8 cellular contexts compared by ENCODE assay signal in genomic region chr17:5439446-5439764, GRCh38. TPM values are rescaled to one million over a fixed set of nuclear protein-coding genes. Genes with fewer than 3 reads are reported as not detected.
A peak's percentile ranks its signal among the peaks of the same experiment; 100 is the strongest.
DNase-seq lines count a peak whose midpoint lies in the region; ATAC-seq and TF ChIP-seq lines count a peak whose summit lies in the region.

No MANE protein-coding gene starts in this region.

- H2BK5ac ChIP-seq in H9 (ENCODE audit: insufficient read length, low read length): no peak overlapping the region

- peak overlapping the region; percentile 56 for H3K4me2 ChIP-seq in H9 (ENCODE audit: insufficient read depth, insufficient read length, low read length)
- H3K4me2 ChIP-seq in smooth muscle cell: peak overlapping the region; percentile 95

- H3K9ac ChIP-seq in H9 (ENCODE audit: extremely low read depth, insufficient read length, low read length) (peak overlapping the region; percentile 26), smooth muscle cell (ENCODE audit: low read depth) (peak overlapping the region; percentile 44)

- H3K4me1 Mint-ChIP-seq in H9 (peaks cover 20 to 23% of the 10 kb centered on the region in 2 experiments), T-cell (peaks cover 33 to 41% (median 40%) of the 10 kb centered on the region in 3 donors)

- H3K27me3 ChIP-seq in H9 (ENCODE audit: insufficient read depth, low read length): no peaks in the 10 kb centered on the region
- H3K27me3 ChIP-seq in gastroesophageal sphincter: no peaks in the 10 kb centered on the region
- H3K27me3 ChIP-seq in smooth muscle cell (ENCODE audit: low read depth): no peaks in the 10 kb centered on the region

- no peak overlapping the region for H3K23ac ChIP-seq in H9 (ENCODE audit: insufficient read length, low read depth, low read length)

- H3K23me2 ChIP-seq in H9 (ENCODE audit: insufficient read length, low read depth, low read length, poor library complexity, severe bottlenecking): no peaks in the 10 kb centered on the region

- H2BK15ac ChIP-seq in H9 (ENCODE audit: low read depth, low read length): no peak overlapping the region

- WGBS in H9 (ENCODE audit: extremely low coverage, insufficient read length, low lambda C conversion rate): no CpG with 5 or more reads among the region's 1 CpG
- WGBS in gastroesophageal sphincter (ENCODE audit: low coverage in 1 of 2), 2 donors: 0% methylated on average over 1 of the region's 1 CpG; no CpG with 5 or more reads in 1 of the 2 donors
- WGBS in smooth muscle cell (ENCODE audit: low lambda C conversion rate): 68% methylated on average over 1 of the region's 1 CpG

- no peak overlapping the region for H3K14ac ChIP-seq in H9 (ENCODE audit: insufficient read depth, low read length)

- no peak overlapping the region for H3K27ac ChIP-seq in H9 (ENCODE audit: insufficient read length, low read depth, low read length)
- peak overlapping the region; percentile 54 to 83 (median 80) for H3K27ac ChIP-seq in gastroesophageal sphincter
- peak overlapping the region; percentile 26 for H3K27ac ChIP-seq in smooth muscle cell (ENCODE audit: low read depth)

- TF ChIP-seq EP300 in gastroesophageal sphincter (IDR thresholded peaks at IDR 0.05): no peak

- H4K20me1 ChIP-seq in H9 (ENCODE audit: control insufficient read depth, insufficient read depth, insufficient read length) (no peaks in the 10 kb centered on the region), smooth muscle cell (ENCODE audit: low read depth) (no peaks in the 10 kb centered on the region)

- TF ChIP-seq POLR2A in gastroesophageal sphincter (IDR thresholded peaks at IDR 0.05): no peak

- no peak overlapping the region for H3K4ac ChIP-seq in H9 (ENCODE audit: low read depth, low read length)

- H3K9me3 Mint-ChIP-seq in H9: no peaks in the 10 kb centered on the region
- no peaks in the 10 kb centered on the region for H3K9me3 Mint-ChIP-seq in T-cell

- peak; percentile 30; the same call in 2 of the 3 replicates for TF ChIP-seq CTCF in H9 (conservative IDR thresholded peaks at IDR 0.05)
- no peak for TF ChIP-seq CTCF in gastroesophageal sphincter (IDR thresholded peaks at IDR 0.05)
- no peak for TF ChIP-seq CTCF in smooth muscle cell (IDR thresholded peaks at IDR 0.05; ENCODE audit: borderline replicate concordance, insufficient read depth, poor library complexity, severe bottlenecking)

- H2AK5ac ChIP-seq in H9 (ENCODE audit: insufficient read length, low read length): no peak overlapping the region

- H2AFZ ChIP-seq in H9 (ENCODE audit: low read length) (no peak overlapping the region), smooth muscle cell (ENCODE audit: low read depth) (peak overlapping the region; percentile 87)

- H3K9me3 ChIP-seq in H9 (ENCODE audit: control insufficient read depth, low read depth, low read length) (no peaks in the 10 kb centered on the region), gastroesophageal sphincter (no peaks in the 10 kb centered on the region), smooth muscle cell (replicated peaks; ENCODE audit: low read depth) (no peaks in the 10 kb centered on the region)

- H3T11ph ChIP-seq in H9 (ENCODE audit: low read length): no peak overlapping the region

- H2BK120ac ChIP-seq in H9 (ENCODE audit: low read depth, low read length, poor library complexity, severe bottlenecking): no peak overlapping the region

- no peak overlapping the region for H4K5ac ChIP-seq in H9 (ENCODE audit: insufficient read length, low read depth, low read length)

- peaks cover 15% of the 10 kb centered on the region; the same call in 1 of the 2 replicates for H3K79me2 ChIP-seq in H9 (ENCODE audit: insufficient read depth, low read length)
- H3K79me2 ChIP-seq in smooth muscle cell (ENCODE audit: low read depth): peaks cover 31% of the 10 kb centered on the region

- H3K4me1 ChIP-seq in H9 (ENCODE audit: insufficient read depth, low read length): no peaks in the 10 kb centered on the region; the same call in 1 of the 2 replicates
- peaks cover 0 to 41% (median 7%) of the 10 kb centered on the region in 3 donors for H3K4me1 ChIP-seq in gastroesophageal sphincter
- H3K4me1 ChIP-seq in smooth muscle cell (ENCODE audit: low read depth): peaks cover 8% of the 10 kb centered on the region

- no peak for ATAC-seq in T-cell (replicated peaks in 1 of 4)
- ATAC-seq in gastroesophageal sphincter: no peak
- ATAC-seq in GM19463 (IDR thresholded peaks at IDR 0.05; ENCODE audit: unreplicated experiment): no peak

- H3K36me3 ChIP-seq in gastroesophageal sphincter (peaks cover 0 to 58% of the 10 kb centered on the region in 2 donors), smooth muscle cell (ENCODE audit: low read depth) (peaks cover 5% of the 10 kb centered on the region)

- H3K18ac ChIP-seq in H9 (ENCODE audit: insufficient read length, low read depth, low read length): no peak overlapping the region

- H3K36me3 Mint-ChIP-seq in H9 (ENCODE audit: insufficient read depth in 1 of 3, low read depth in 3 of 3) (peaks cover 37 to 64% (median 54%) of the 10 kb centered on the region in 3 experiments), T-cell (peaks cover 23% of the 10 kb centered on the region)

- H2BK12ac ChIP-seq in H9 (ENCODE audit: insufficient read length, low read depth, low read length): no peak overlapping the region

- H3K79me1 ChIP-seq in H9 (ENCODE audit: insufficient read depth, low read depth, low read length, poor library complexity, severe bottlenecking): peaks cover 6% of the 10 kb centered on the region

- H3F3A ChIP-seq in smooth muscle cell (ENCODE audit: low read depth): no peaks in the 10 kb centered on the region

- H4K91ac ChIP-seq in H9 (ENCODE audit: insufficient read length, low read depth, low read length): no peak overlapping the region

- CTCF ChIA-PET in T-cell (lab: Charles Lee): interaction anchor here (0.6 to 3.1 kb wide), 6 partner anchors 15 to 1684 kb away, joined by 3 to 18 read pairs (median 6); partner anchors contain the start of genes NUP88 (in 1 of the 2), RPAIN (in 1 of the 2) and ZNF594 (in 1 of the 2)

- H2BK20ac ChIP-seq in H9 (ENCODE audit: low read depth, low read length, poor library complexity, severe bottlenecking): no peak overlapping the region

- no peak overlapping the region for H4K8ac ChIP-seq in H9 (replicated peaks; ENCODE audit: insufficient read length, low read depth, low read length)

- DNase-seq in H9 (no peak), T-cell (no peak), smooth muscle cell (lab: John Stamatoyannopoulos, UW; ENCODE audit: unreplicated experiment) (no peak), NCI-H446 (lab: John Stamatoyannopoulos, UW) (no peak), 8988T (no peak), HCEC 1CT (no peak)

- H3K27ac Mint-ChIP-seq in H9: peak overlapping the region; percentile 73 to 87 (median 73); a peak in 5 of 7 replicates
- peak overlapping the region; percentile 96 for H3K27ac Mint-ChIP-seq in T-cell

- H3K27me3 Mint-ChIP-seq in H9 (ENCODE audit: low read depth): no peaks in the 10 kb centered on the region
- H3K27me3 Mint-ChIP-seq in T-cell: no peaks in the 10 kb centered on the region

- POLR2A ChIA-PET in T-cell (lab: Charles Lee): interaction anchor here in 1 of 2 donors (0.6 kb wide), 1 partner anchor 29 kb away, joined by 3 read pairs; no protein-coding TSS in a partner anchor

- H3K4me3 ChIP-seq in gastroesophageal sphincter (peak overlapping the region; percentile 60 to 69), smooth muscle cell (peak overlapping the region; percentile 93)

- H3K56ac ChIP-seq in H9 (ENCODE audit: insufficient read length, low read depth, low read length): no peak overlapping the region

- H3K4me3 Mint-ChIP-seq in H9 (peak overlapping the region; percentile 85 to 86), T-cell (peak overlapping the region; percentile 73 to 84 (median 79))

RNA-seq across cellular contexts. Expression of gene C1QBP, which starts 0.5 kb away (rescaled TPM):
- total RNA-seq in H9 (2021) (390 and 395 TPM in 2 replicates), T-cell (100 to 1,000 TPM in 2 of 5 donors, 10 to 100 TPM in 3; 60.1 to 102 (median 93.5) TPM), gastroesophageal sphincter (100 to 1,000 TPM in 3 of 4 donors, 10 to 100 TPM in 1; 84.4 to 111 (median 108) TPM), smooth muscle cell (110 and 121 TPM in 2 replicates)
- 120 and 122 TPM in 2 replicates for polyA plus RNA-seq in smooth muscle cell

RNA-seq across cellular contexts. Expression of gene RPAIN, which starts 19.4 kb away (rescaled TPM):
- 78.9 and 81.9 TPM in 2 replicates for total RNA-seq in H9 (2021)
- total RNA-seq in T-cell: 10 to 100 TPM; 61.5 to 81.0 (median 67.7) TPM
- 10 to 100 TPM; 22.7 to 46.9 (median 43.8) TPM for total RNA-seq in gastroesophageal sphincter
- 42.8 and 56.0 TPM in 2 replicates for total RNA-seq in smooth muscle cell
- polyA plus RNA-seq in smooth muscle cell: 28.8 and 39.1 TPM in 2 replicates

RNA-seq across cellular contexts. Expression of gene NUP88, which starts 19.9 kb away (rescaled TPM):
- total RNA-seq in H9 (2021) (96.5 and 98.2 TPM in 2 replicates), T-cell (100 to 1,000 TPM in 2 of 5 donors, 10 to 100 TPM in 3; 88.2 to 124 (median 99.7) TPM), gastroesophageal sphincter (10 to 100 TPM; 50.1 to 71.0 (median 56.4) TPM), smooth muscle cell (44.2 and 47.4 TPM in 2 replicates)
- 31.2 and 42.4 TPM in 2 replicates for polyA plus RNA-seq in smooth muscle cell

RNA-seq across cellular contexts. Expression of gene DHX33, which starts 29.4 kb away (rescaled TPM):
- total RNA-seq in H9 (2021) (66.7 and 69.9 TPM in 2 replicates), T-cell (10 to 100 TPM in 3 of 5 donors, 1 to 10 TPM in 2; 7.5 to 13.6 (median 12.0) TPM), gastroesophageal sphincter (10 to 100 TPM in 3 of 4 donors, 1 to 10 TPM in 1; 7.2 to 13.7 (median 11.3) TPM), smooth muscle cell (6.0 and 6.2 TPM in 2 replicates)
- polyA plus RNA-seq in smooth muscle cell: 1.6 and 2.0 TPM in 2 replicates

RNA-seq across cellular contexts. Expression of gene DERL2, which starts 46.6 kb away (rescaled TPM):
- total RNA-seq in H9 (2021) (83.2 and 85.6 TPM in 2 replicates), T-cell (10 to 100 TPM; 58.2 to 73.9 (median 64.0) TPM), gastroesophageal sphincter (10 to 100 TPM; 23.8 to 48.5 (median 26.2) TPM), smooth muscle cell (65.3 and 81.3 TPM in 2 replicates)
- polyA plus RNA-seq in smooth muscle cell: 152 and 162 TPM in 2 replicates
